11 cellular contexts compared by ENCODE assay signal in genomic region chr20:25398363-25399037, GRCh38. TPM values are rescaled to one million over a fixed set of nuclear protein-coding genes. Genes with fewer than 3 reads are reported as not detected.
DNase-seq lines count a peak whose midpoint lies in the region; ATAC-seq and TF ChIP-seq lines count a peak whose summit lies in the region.
"Had no signal": no experiment of that assay in that cellular context is flagged by ENCODE, and none has a peak within 500 bp of the region (broad histone marks: within the 10 kb centered on the region; RNA-seq: fewer than 3 reads in every experiment).

No MANE protein-coding gene starts in this region.

- no peak for TF ChIP-seq POLR2A in sigmoid colon (IDR thresholded peaks at IDR 0.05)

- H3K27ac ChIP-seq in epithelial cell of prostate (peak overlapping the region; percentile 24), neuronal stem cell (replicated peaks; ENCODE audit: low read length) (no peak overlapping the region), sigmoid colon (peak overlapping the region in 1 of 4 donors; percentile 39)
- H3K27ac ChIP-seq: gastroesophageal sphincter, lower lobe of right lung, RWPE1 had no signal

- H2BK5ac ChIP-seq in neuronal stem cell (ENCODE audit: low read length), result no peak overlapping the region

- H4K91ac ChIP-seq in neuronal stem cell (ENCODE audit: low read depth, low read length, poor library complexity), result no peak overlapping the region

- peaks cover 3 to 18% of the 10 kb centered on the region in 2 donors for H3K9me3 ChIP-seq in neuronal stem cell (replicated peaks in 1 of 2; ENCODE audit: control insufficient read depth in 2 of 2, insufficient read depth in 1 of 2, low read depth in 1 of 2, low read length in 2 of 2)
- peaks cover 3 to 15% (median 4%) of the 10 kb centered on the region in 4 donors for H3K9me3 ChIP-seq in sigmoid colon

- no peak overlapping the region for H3K4me3 ChIP-seq in neuronal stem cell (ENCODE audit: low read length in 2 of 2)
- H3K4me3 ChIP-seq in sigmoid colon, result no peak overlapping the region
- H3K4me3 ChIP-seq: gastroesophageal sphincter, lower lobe of right lung had no signal

- no peak overlapping the region for H3K14ac ChIP-seq in neuronal stem cell (ENCODE audit: low read length)

- no peak for TF ChIP-seq CTCF in sigmoid colon (IDR thresholded peaks at IDR 0.05)

- peak overlapping the region; percentile 54 for H2AFZ ChIP-seq in neuronal stem cell (ENCODE audit: low read length)

- no peak overlapping the region for H4K8ac ChIP-seq in neuronal stem cell (ENCODE audit: low read depth, low read length)

- TF ChIP-seq EP300 in sigmoid colon (IDR thresholded peaks at IDR 0.05), result no peak

- no peak overlapping the region for H2BK120ac ChIP-seq in neuronal stem cell (ENCODE audit: low read depth, low read length)

- no peak overlapping the region for H2AK5ac ChIP-seq in neuronal stem cell (ENCODE audit: low read depth, low read length)

- no peak overlapping the region for H3K9ac ChIP-seq in neuronal stem cell (ENCODE audit: low read depth, low read length, poor library complexity)

- H3K27me3 ChIP-seq in neuronal stem cell (ENCODE audit: control insufficient read depth in 3 of 3, insufficient read depth in 3 of 3, low read depth in 1 of 3, low read length in 3 of 3) (no peaks in the 10 kb centered on the region), sigmoid colon (no peaks in the 10 kb centered on the region)
- H3K27me3 ChIP-seq: gastroesophageal sphincter had no signal

- H3K4me2 ChIP-seq in neuronal stem cell (ENCODE audit: insufficient read depth, low read length, poor library complexity, severe bottlenecking), result no peak overlapping the region

- H2BK12ac ChIP-seq in neuronal stem cell (ENCODE audit: low read length), result no peak overlapping the region

- H3K23ac ChIP-seq in neuronal stem cell (ENCODE audit: low read depth, low read length, poor library complexity), result no peak overlapping the region

- no peak overlapping the region for H3K4ac ChIP-seq in neuronal stem cell (ENCODE audit: low read length)

- peaks cover 0 to 5% of the 10 kb centered on the region in 2 donors for H3K4me1 ChIP-seq in neuronal stem cell (ENCODE audit: control insufficient read depth in 2 of 2, insufficient read depth in 1 of 2, low read depth in 1 of 2, low read length in 2 of 2)
- peaks cover 0 to 8% (median 2%) of the 10 kb centered on the region in 4 donors for H3K4me1 ChIP-seq in sigmoid colon
- H3K4me1 ChIP-seq: lower lobe of right lung had no signal

- intact Hi-C loops in sigmoid colon (cut with DNase I), result loop anchor here (2.0 kb wide), 2 partner anchors 104 to 406 kb away; partner anchors contain the start of gene APMAP

- H3K36me3 ChIP-seq in neuronal stem cell (replicated peaks in 1 of 2; ENCODE audit: control insufficient read depth in 2 of 2, insufficient read depth in 2 of 2, low read length in 2 of 2), result no peaks in the 10 kb centered on the region
- no peaks in the 10 kb centered on the region for H3K36me3 ChIP-seq in sigmoid colon
- H3K36me3 ChIP-seq: gastroesophageal sphincter, lower lobe of right lung had no signal

- ATAC-seq in GM18519 (IDR thresholded peaks at IDR 0.05; ENCODE audit: low FRiP score, unreplicated experiment), result no peak

- DNase-seq in ELF-1 (ENCODE audit: low read depth, low spot score), result peak; percentile 65
- peak; percentile 48 for DNase-seq in OCI-M1 (lab: John Stamatoyannopoulos, UW)
- no peak for DNase-seq in epithelial cell of prostate (ENCODE audit: low read depth, low spot score)
- DNase-seq in neuronal stem cell (ENCODE audit: low spot score), result no peak
- no peak for DNase-seq in NCI-H146 treated with DMSO at 0.1 percent for 48 hours (lab: John Stamatoyannopoulos, UW; ENCODE audit: unreplicated experiment)
- no peak for DNase-seq in sigmoid colon
- DNase-seq in central memory CD4-positive, alpha-beta T cell, result no peak
- DNase-seq: lower lobe of right lung had no signal

- WGBS in neuronal stem cell (ENCODE audit: extremely low coverage in 2 of 2, insufficient read length in 2 of 2, insufficient replicate concordance in 1 of 2), 2 donors, result no CpG with 5 or more reads among the region's 4 CpGs
- WGBS in sigmoid colon, 2 donors, result 6 to 46% methylated on average over 4 of the region's 4 CpGs

- H3K18ac ChIP-seq in neuronal stem cell (ENCODE audit: low read length), result no peak overlapping the region

- H3K79me1 ChIP-seq in neuronal stem cell (ENCODE audit: low read depth, low read length), result no peaks in the 10 kb centered on the region

- no peak overlapping the region for H2BK15ac ChIP-seq in neuronal stem cell (ENCODE audit: low read length)

RNA-seq across cellular contexts. Expression of gene ABHD12, which starts 7.9 kb away (rescaled TPM):
- 24.8 TPM for polyA plus RNA-seq in neuronal stem cell (2013, experiment 1 of 2)
- 27.3 TPM for polyA plus RNA-seq in neuronal stem cell (2013, experiment 2 of 2)
- total RNA-seq in sigmoid colon, result 10 to 100 TPM; 18.9 to 39.6 (median 34.9) TPM
- polyA plus RNA-seq in sigmoid colon, result 10 to 100 TPM; 27.0 to 49.0 (median 35.7) TPM

RNA-seq across cellular contexts. Expression of gene GINS1, which starts 9.0 kb away (rescaled TPM):
- polyA plus RNA-seq in neuronal stem cell (2013, experiment 1 of 2), result 30.1 TPM
- polyA plus RNA-seq in neuronal stem cell (2013, experiment 2 of 2), result 30.6 TPM
- total RNA-seq in sigmoid colon, result 1 to 10 TPM in 1 of 4 donors, under 1 TPM in 3; 0.28 to 1.4 (median 0.50) TPM
- polyA plus RNA-seq in sigmoid colon, result 1 to 10 TPM; 1.2 to 7.6 (median 4.2) TPM

Comparison
In these comparisons a context has a peak if more than half of its experiments do, and no peak if none do; other contexts are left out.
1. DNase-seq: peak in ELF-1 (single experiment) and OCI-M1 (single experiment); none in epithelial cell of prostate (single experiment), neuronal stem cell (single experiment), NCI-H146 treated with DMSO at 0.1 percent for 48 hours (single experiment), sigmoid colon (single experiment) and central memory CD4-positive, alpha-beta T cell (single experiment).